In the genomic region with DNA sequence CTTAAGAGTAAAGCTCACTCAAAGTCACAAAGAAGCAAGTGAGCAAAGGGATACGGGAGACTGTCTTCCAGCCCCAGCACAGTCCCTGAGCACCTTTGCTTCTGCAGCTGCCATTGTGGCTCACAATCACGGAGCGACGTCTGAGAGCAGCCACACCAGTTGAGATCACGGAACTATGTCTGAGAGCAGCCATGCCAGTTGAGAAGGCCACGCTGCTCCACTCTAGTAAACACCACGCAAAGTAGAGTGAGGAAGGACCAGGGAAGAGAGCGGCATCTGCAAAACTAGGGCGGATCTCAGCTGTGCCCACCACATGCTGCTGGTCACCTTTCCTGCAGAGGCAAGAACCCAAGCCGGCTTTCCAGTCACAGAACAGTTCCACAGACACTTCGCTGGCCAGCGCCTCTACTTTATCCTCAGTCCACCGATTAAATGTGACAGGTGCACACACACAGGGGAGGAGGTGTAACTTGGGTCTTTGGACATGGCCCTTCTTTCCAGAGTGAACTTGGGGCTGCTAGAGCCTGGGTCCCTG, we compare ENCODE assay signal across 20 cellular contexts.
"Had no signal": no experiment of that assay in that cellular context is flagged by ENCODE, and none has a peak within 500 bp of the region (broad histone marks: within the 10 kb centered on the region; RNA-seq: fewer than 3 reads in every experiment).

No MANE protein-coding gene starts in this region.

- FAIRE-seq: bronchial epithelial cell, islet of Langerhans, TTC549 had no signal

- H3K9ac ChIP-seq: parathyroid adenoma had no signal

- H2AFZ ChIP-seq: parathyroid adenoma had no signal

- H3K27me3 ChIP-seq: suprapubic skin had no signal

- H3K9me3 ChIP-seq: gastrocnemius medialis, psoas muscle, suprapubic skin, tibial artery had no signal

- ATAC-seq: activated CD4-positive, CD25-positive, alpha-beta regulatory T cell treated with anti-CD3 and anti-CD28 coated beads, Interleukin-2, amount 50 U/mL, for 24 hours; gastrocnemius medialis; psoas muscle had no signal

- DNase-seq: activated CD4-positive, alpha-beta memory T cell treated with anti-CD3 and anti-CD28 coated beads, Interleukin-2, amount 10 ng/mL, durations not matched to agents 7 days and 5 days; activated CD4-positive, alpha-beta T cell treated with anti-CD3 and anti-CD28 coated beads, Interleukin-2, amount 10 ng/mL, durations not matched to agents 7 days and 5 days; activated effector memory CD4-positive, alpha-beta T cell treated with Interleukin-2 at 50 U/mL for 16 hours; activated naive CD4-positive, alpha-beta T cell treated with Interleukin-2 at 50 U/mL for 16 hours; effector memory CD4-positive, alpha-beta T cell; erythroblast; gastrocnemius medialis; left ventricle myocardium superior; naive B cell; psoas muscle; stimulated activated naive CD4-positive, alpha-beta T cell; tibial artery had no signal

- H3K36me3 ChIP-seq: gastrocnemius medialis, suprapubic skin, tibial artery, WERI-Rb-1 had no signal

- H3K4me2 ChIP-seq: smooth muscle cell had no signal

- H3K4me1 ChIP-seq: gastrocnemius medialis, parathyroid adenoma, psoas muscle, suprapubic skin, tibial artery had no signal

- H3K4me3 ChIP-seq: gastrocnemius medialis, psoas muscle, smooth muscle cell, suprapubic skin, tibial artery had no signal

- H3K79me2 ChIP-seq: parathyroid adenoma had no signal

- H3K27ac ChIP-seq: gastrocnemius medialis, parathyroid adenoma, psoas muscle, suprapubic skin, tibial artery, WERI-Rb-1 had no signal
